ENCODE assay signal across 20 cellular contexts in the genomic region with DNA sequence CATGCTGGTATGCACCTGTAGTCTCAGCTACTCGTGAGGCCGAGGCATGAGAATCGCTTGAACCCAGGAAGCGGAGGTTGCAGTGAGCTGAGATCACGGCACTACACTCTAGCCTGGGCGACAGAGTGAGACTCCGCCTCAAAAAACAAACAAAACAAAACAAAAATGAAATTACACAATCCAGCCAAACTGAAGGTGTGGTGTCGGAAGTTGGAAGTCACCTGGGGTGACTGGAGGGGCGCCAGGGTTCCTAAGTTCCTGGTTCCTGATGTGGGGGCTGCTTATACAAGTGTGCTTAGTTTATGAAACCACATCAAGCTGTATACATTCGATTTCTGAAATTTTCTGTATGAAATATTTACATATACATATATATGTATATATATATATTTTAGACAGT. TPM values are rescaled to one million over a fixed set of nuclear protein-coding genes. Genes with fewer than 3 reads are reported as not detected.
DNase-seq lines count a peak whose midpoint lies in the region; ATAC-seq and TF ChIP-seq lines count a peak whose summit lies in the region.
"Had no signal": no experiment of that assay in that cellular context is flagged by ENCODE, and none has a peak within 500 bp of the region (broad histone marks: within the 10 kb centered on the region; RNA-seq: fewer than 3 reads in every experiment).

No MANE protein-coding gene starts in this region.

- H3K36me3 ChIP-seq in mucosa of stomach (ENCODE audit: control insufficient read depth, insufficient read depth, low read length) (no peaks in the 10 kb centered on the region), breast epithelium (no peaks in the 10 kb centered on the region)

- H3K36me3 Mint-ChIP-seq in WTC11, result no peaks in the 10 kb centered on the region

- H3K4me1 ChIP-seq in mucosa of stomach (ENCODE audit: control insufficient read depth, insufficient read depth, low read length), result peaks cover 59% of the 10 kb centered on the region
- H3K4me1 ChIP-seq in breast epithelium, result peaks cover 0 to 9% of the 10 kb centered on the region in 2 donors

- peaks cover 16% of the 10 kb centered on the region for H3K4me1 Mint-ChIP-seq in WTC11

- peak overlapping the region; percentile 48; the same call in 1 of the 2 replicates for H3K27ac Mint-ChIP-seq in WTC11

- H3K27ac ChIP-seq in C4-2B (peak overlapping the region; percentile 64), breast epithelium (no peak overlapping the region)

- CTCF ChIA-PET in WTC11 (lab: Charles Lee), result no interaction called here

- H3K27me3 ChIP-seq in mucosa of stomach (ENCODE audit: control insufficient read depth, insufficient read depth, low read length), result no peaks in the 10 kb centered on the region
- no peaks in the 10 kb centered on the region for H3K27me3 ChIP-seq in breast epithelium

- POLR2A ChIA-PET in WTC11 (lab: Charles Lee), result no interaction called here

- H3K27me3 Mint-ChIP-seq in WTC11 (ENCODE audit: low read depth), result no peaks in the 10 kb centered on the region

- no peak for TF ChIP-seq CTCF in C4-2B (conservative IDR thresholded peaks at IDR 0.05)
- no peak for TF ChIP-seq CTCF in WTC11 (IDR thresholded peaks at IDR 0.05)
- TF ChIP-seq CTCF in breast epithelium (IDR thresholded peaks at IDR 0.05), result no peak

- H3K9me3 ChIP-seq in mucosa of stomach (ENCODE audit: control insufficient read depth, low read length) (no peaks in the 10 kb centered on the region), breast epithelium (no peaks in the 10 kb centered on the region)

- no peak for ATAC-seq in WTC11
- peak; percentile 21 for ATAC-seq in left colon
- ATAC-seq in HG02588 (IDR thresholded peaks at IDR 0.05; ENCODE audit: unreplicated experiment), result no peak
- no peak for ATAC-seq in HG02973 (IDR thresholded peaks at IDR 0.05; ENCODE audit: unreplicated experiment)

- H3K4me3 ChIP-seq in mucosa of stomach (ENCODE audit: low read length), result no peak overlapping the region
- H3K4me3 ChIP-seq in breast epithelium, result no peak overlapping the region

- DNase-seq in WTC11 (ENCODE audit: low spot score) (no peak), left colon (peak; percentile 74 to 78), NCI-H1436 (lab: John Stamatoyannopoulos, UW) (no peak), breast epithelium (ENCODE audit: low spot score in 2 of 2) (no peak)
- DNase-seq: 8988T, DMS79, IMR-90, MV-4-11, NCI-H1105 treated with DMSO at 0.1 percent for 48 hours, NCI-H1694, NCI-H2081, NCI-H2171, NCI-H345, NCI-H524, NCI-H82, Right ventricle myocardium superior had no signal

- peak overlapping the region; percentile 47 for H3K9ac ChIP-seq in mucosa of stomach (ENCODE audit: low read length)

- intact Hi-C loops in left colon (cut with DNase I, micrococcal nuclease), result no loop called here
- intact Hi-C loops in breast epithelium (cut with DNase I; ENCODE audit: low total_unique reads), result no loop called here

- TF ChIP-seq POLR2A in breast epithelium (IDR thresholded peaks at IDR 0.05), result no peak

- H3K4me3 Mint-ChIP-seq in WTC11, result no peak overlapping the region

- no peaks in the 10 kb centered on the region for H3K9me3 Mint-ChIP-seq in WTC11

TF ChIP-seq in WTC11, 78 proteins besides CTCF, POLR2A, EP300 and RAD21:
- TF ChIP-seq, protein P1, sequence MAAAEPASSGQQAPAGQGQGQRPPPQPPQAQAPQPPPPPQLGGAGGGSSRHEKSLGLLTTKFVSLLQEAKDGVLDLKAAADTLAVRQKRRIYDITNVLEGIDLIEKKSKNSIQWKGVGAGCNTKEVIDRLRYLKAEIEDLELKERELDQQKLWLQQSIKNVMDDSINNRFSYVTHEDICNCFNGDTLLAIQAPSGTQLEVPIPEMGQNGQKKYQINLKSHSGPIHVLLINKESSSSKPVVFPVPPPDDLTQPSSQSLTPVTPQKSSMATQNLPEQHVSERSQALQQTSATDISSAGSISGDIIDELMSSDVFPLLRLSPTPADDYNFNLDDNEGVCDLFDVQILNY (CRISPR knock-in tag; IDR thresholded peaks at IDR 0.05), result no peak
- TF ChIP-seq, protein P2, sequence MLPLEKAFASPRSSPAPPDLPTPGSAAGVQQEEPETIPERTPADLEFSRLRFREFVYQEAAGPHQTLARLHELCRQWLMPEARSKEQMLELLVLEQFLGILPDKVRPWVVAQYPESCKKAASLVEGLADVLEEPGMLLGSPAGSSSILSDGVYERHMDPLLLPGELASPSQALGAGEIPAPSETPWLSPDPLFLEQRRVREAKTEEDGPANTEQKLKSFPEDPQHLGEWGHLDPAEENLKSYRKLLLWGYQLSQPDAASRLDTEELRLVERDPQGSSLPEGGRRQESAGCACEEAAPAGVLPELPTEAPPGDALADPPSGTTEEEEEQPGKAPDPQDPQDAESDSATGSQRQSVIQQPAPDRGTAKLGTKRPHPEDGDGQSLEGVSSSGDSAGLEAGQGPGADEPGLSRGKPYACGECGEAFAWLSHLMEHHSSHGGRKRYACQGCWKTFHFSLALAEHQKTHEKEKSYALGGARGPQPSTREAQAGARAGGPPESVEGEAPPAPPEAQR (CRISPR knock-in tag; IDR thresholded peaks at IDR 0.05), result no peak
- no peak for TF ChIP-seq JUN (CRISPR knock-in tag; IDR thresholded peaks at IDR 0.05)
- no peak for TF ChIP-seq GRHL2 (CRISPR knock-in tag; IDR thresholded peaks at IDR 0.05; ENCODE audit: insufficient replicate concordance, severe bottlenecking)

RNA-seq across cellular contexts. Expression of a gene that starts 3.7 kb away (rescaled TPM):
- total RNA-seq in WTC11 (2021), result 30.4 to 35.6 TPM (median 32.7 TPM) in 3 replicates
- 10 to 100 TPM; 44.4 to 53.1 TPM for total RNA-seq in left colon
- total RNA-seq in breast epithelium, result 1 to 10 TPM; 5.6 to 9.2 (median 8.6) TPM

RNA-seq across cellular contexts. Expression of a gene that starts 33.4 kb away (rescaled TPM):
- 17.2 to 19.1 TPM (median 17.5 TPM) in 3 replicates for total RNA-seq in WTC11 (2021)
- total RNA-seq in left colon, result 10 to 100 TPM; 62.4 to 76.1 TPM
- total RNA-seq in breast epithelium, result 10 to 100 TPM; 18.7 to 74.7 (median 35.7) TPM

RNA-seq across cellular contexts. Expression of a gene that starts 34.0 kb away (rescaled TPM):
- total RNA-seq in WTC11 (2021), result 181 to 186 TPM (median 186 TPM) in 3 replicates
- 10 to 100 TPM; 90.8 to 91.9 TPM for total RNA-seq in left colon
- total RNA-seq in breast epithelium, result 10 to 100 TPM; 34.2 to 83.4 (median 71.1) TPM

RNA-seq across cellular contexts. Expression of a gene that starts 40.8 kb away (rescaled TPM):
- 39.9 to 61.7 TPM (median 48.0 TPM) in 3 replicates for total RNA-seq in WTC11 (2021)
- 10 to 100 TPM; 68.3 to 71.3 TPM for total RNA-seq in left colon
- 10 to 100 TPM; 25.3 to 28.8 (median 27.9) TPM for total RNA-seq in breast epithelium

RNA-seq across cellular contexts. Expression of a gene that starts 49.1 kb away (rescaled TPM):
- total RNA-seq in WTC11 (2021), result 59.7 to 65.7 TPM (median 62.9 TPM) in 3 replicates
- 100 to 1,000 TPM; 158 to 169 TPM for total RNA-seq in left colon
- total RNA-seq in breast epithelium, result 100 to 1,000 TPM in 2 of 3 donors, 10 to 100 TPM in 1; 59.2 to 227 (median 150) TPM

Comparison
In these comparisons a context has a peak if more than half of its experiments do, and no peak if none do; other contexts are left out.
1. DNase-seq: peak in left colon (2 of 2); none in WTC11 (single experiment), NCI-H1436 (single experiment) and breast epithelium (0 of 2).